In genomic region chr1:89703469-89703868, GRCh38 we compare ENCODE assay signal across 17 cellular contexts.
DNase-seq lines count a peak whose midpoint lies in the region; ATAC-seq and TF ChIP-seq lines count a peak whose summit lies in the region.
"Had no signal": no experiment of that assay in that cellular context is flagged by ENCODE, and none has a peak within 500 bp of the region (broad histone marks: within the 10 kb centered on the region; RNA-seq: fewer than 3 reads in every experiment).

No MANE protein-coding gene starts in this region.

- no peak for TF ChIP-seq POLR2A in erythroblast (IDR thresholded peaks at IDR 0.05; ENCODE audit: low read length)

- no peaks in the 10 kb centered on the region for H3K9me3 ChIP-seq in T-helper 17 cell (ENCODE audit: control insufficient read depth, low read length, poor library complexity, severe bottlenecking)

- peaks cover 63% of the 10 kb centered on the region for H3K36me3 Mint-ChIP-seq in T-helper 2 cell treated with Interferon-gamma antibody and Interleukin-4, amounts not matched to agents 5 μg/mL and 100 μg/mL, for 36 hours (ENCODE audit: low read depth)
- H3K36me3 Mint-ChIP-seq in T-helper 17 cell (ENCODE audit: low read depth) (peaks cover 7% of the 10 kb centered on the region), progenitor cell of endocrine pancreas (ENCODE audit: insufficient read depth) (no peaks in the 10 kb centered on the region)

- no peak for TF ChIP-seq CTCF in progenitor cell of endocrine pancreas (IDR thresholded peaks at IDR 0.05; ENCODE audit: unreplicated experiment)

- no peaks in the 10 kb centered on the region for H3K27me3 Mint-ChIP-seq in T-helper 2 cell treated with Interferon-gamma antibody and Interleukin-4, amounts not matched to agents 5 μg/mL and 100 μg/mL, for 36 hours (ENCODE audit: low read depth)
- no peaks in the 10 kb centered on the region for H3K27me3 Mint-ChIP-seq in T-helper 17 cell
- H3K27me3 Mint-ChIP-seq in progenitor cell of endocrine pancreas, result no peaks in the 10 kb centered on the region

- peaks cover 58% of the 10 kb centered on the region for H3K4me1 Mint-ChIP-seq in T-helper 2 cell treated with Interferon-gamma antibody and Interleukin-4, amounts not matched to agents 5 μg/mL and 100 μg/mL, for 36 hours (ENCODE audit: low read depth)
- H3K4me1 Mint-ChIP-seq in T-helper 17 cell (peaks cover 36% of the 10 kb centered on the region), progenitor cell of endocrine pancreas (ENCODE audit: low read depth) (peaks cover 3% of the 10 kb centered on the region)

- peak overlapping the region; percentile 24 for H3K27ac Mint-ChIP-seq in T-helper 2 cell treated with Interferon-gamma antibody and Interleukin-4, amounts not matched to agents 5 μg/mL and 100 μg/mL, for 36 hours
- H3K27ac Mint-ChIP-seq in T-helper 17 cell (peak overlapping the region; percentile 88), progenitor cell of endocrine pancreas (no peak overlapping the region)

- H3K9me3 Mint-ChIP-seq in T-helper 2 cell treated with Interferon-gamma antibody and Interleukin-4, amounts not matched to agents 5 μg/mL and 100 μg/mL, for 36 hours, result peaks cover 6% of the 10 kb centered on the region
- H3K9me3 Mint-ChIP-seq in progenitor cell of endocrine pancreas (ENCODE audit: low read depth), result no peaks in the 10 kb centered on the region

- DNase-seq in T-helper 2 cell treated with Interferon-gamma antibody and Interleukin-4, amounts not matched to agents 5 μg/mL and 100 μg/mL, for 36 hours (ENCODE audit: low spot score), result no peak
- DNase-seq in T-helper 2 cell (no peak), CMK (ENCODE audit: low read depth) (peak; percentile 76), T-helper 17 cell (no peak), erythroblast (lab: John Stamatoyannopoulos, UW) (peak; percentile 82 to 90), iPS-NIHi11 (ENCODE audit: low spot score) (no peak), progenitor cell of endocrine pancreas (ENCODE audit: low spot score, unreplicated experiment) (no peak), NCI-H510A (lab: John Stamatoyannopoulos, UW) (no peak)
- DNase-seq: GM23248, MV-4-11, NCI-H1417, NCI-H1930, NCI-H446, NCI-H748 treated with DMSO at 0.1 percent for 48 hours, RPMI8226, SIG-M5 had no signal

- no peak overlapping the region for H3K4me3 Mint-ChIP-seq in T-helper 2 cell treated with Interferon-gamma antibody and Interleukin-4, amounts not matched to agents 5 μg/mL and 100 μg/mL, for 36 hours
- H3K4me3 Mint-ChIP-seq in T-helper 17 cell (no peak overlapping the region), progenitor cell of endocrine pancreas (ENCODE audit: low read depth) (no peak overlapping the region)

- no peak for ATAC-seq in T-helper 17 cell
- ATAC-seq: HCT116 had no signal

Comparison
In these comparisons a context has a peak if more than half of its experiments do, and no peak if none do; other contexts are left out.
1. DNase-seq: peak in CMK (single experiment) and erythroblast (2 of 2); none in T-helper 2 cell treated with Interferon-gamma antibody and Interleukin-4, amounts not matched to agents 5 μg/mL and 100 μg/mL, for 36 hours (single experiment), T-helper 2 cell (0 of 5), T-helper 17 cell (0 of 3), iPS-NIHi11 (single experiment), progenitor cell of endocrine pancreas (single experiment) and NCI-H510A (single experiment).